ENCODE assay signal across 9 cellular contexts in the genomic region with DNA sequence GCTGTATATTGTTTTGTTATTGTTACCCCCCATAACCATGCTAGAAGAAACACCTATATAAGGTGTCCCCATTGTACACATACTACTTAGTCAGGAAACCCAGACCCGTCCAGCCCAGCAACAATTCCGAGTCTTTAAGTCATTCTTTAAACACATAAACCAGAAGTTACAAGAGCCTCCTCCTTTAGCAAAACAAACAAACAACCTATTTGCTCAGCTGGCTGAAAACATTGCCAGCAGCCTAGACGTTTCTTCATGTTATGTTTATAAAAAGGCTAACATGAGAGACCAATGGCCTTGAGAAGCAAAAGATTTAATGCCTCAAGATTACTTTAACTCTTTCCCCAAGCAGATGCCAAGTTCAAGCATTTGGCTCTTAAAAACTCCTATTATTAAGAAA. TPM values are rescaled to one million over a fixed set of nuclear protein-coding genes. Genes with fewer than 3 reads are reported as not detected.
A peak's percentile ranks its signal among the peaks of the same experiment; 100 is the strongest.
DNase-seq lines count a peak whose midpoint lies in the region; ATAC-seq, FAIRE-seq and TF ChIP-seq lines count a peak whose summit lies in the region.
"Had no signal": no experiment of that assay in that cellular context is flagged by ENCODE, and none has a peak within 500 bp of the region (broad histone marks: within the 10 kb centered on the region; RNA-seq: fewer than 3 reads in every experiment).

No MANE protein-coding gene starts in this region.

- peaks cover 79% of the 10 kb centered on the region for H3K79me2 ChIP-seq in K562 (ENCODE audit: control insufficient read depth, insufficient read depth, low read length)

- intact Hi-C loops in K562 (cut with micrococcal nuclease): no loop called here

- H3K4me3 ChIP-seq in K562: peak overlapping the region; percentile 97
- peak overlapping the region; percentile 88 to 90 for H3K4me3 ChIP-seq in mucosa of rectum (ENCODE audit: low read length in 2 of 2)

- H3K4me2 ChIP-seq in K562 (ENCODE audit: insufficient read depth, low read length): peak overlapping the region; percentile 98

- FAIRE-seq in K562 (lab: Jason Lieb, UNC) (no peak), GM12891 (lab: Jason Lieb, UNC) (no peak), GM12892 (lab: Jason Lieb, UNC) (no peak)

- no peaks in the 10 kb centered on the region for H3K27me3 Mint-ChIP-seq in stimulated activated naive CD8-positive, alpha-beta T cell treated with anti-CD3 and anti-CD28 coated beads, Interleukin-15, Interleukin-2, amounts not matched to agents 100 ng/mL and 50 ng/mL, for 24 hours

- H3K27ac Mint-ChIP-seq in stimulated activated naive CD8-positive, alpha-beta T cell treated with anti-CD3 and anti-CD28 coated beads, Interleukin-15, Interleukin-2, amounts not matched to agents 100 ng/mL and 50 ng/mL, for 24 hours: peak overlapping the region; percentile 49

- no TSS peak for BruUV-seq in K562 (replicated peaks; lab: Mats Ljungman, UMichigan)

- in situ Hi-C loops in K562 (cut with MboI): no loop called here

- H3K4me3 Mint-ChIP-seq in stimulated activated naive CD8-positive, alpha-beta T cell treated with anti-CD3 and anti-CD28 coated beads, Interleukin-15, Interleukin-2, amounts not matched to agents 100 ng/mL and 50 ng/mL, for 24 hours: peak overlapping the region; percentile 95

- H3K4me1 ChIP-seq in K562 (replicated peaks in 1 of 2; ENCODE audit: control insufficient read depth in 2 of 2, insufficient read depth in 2 of 2, low read length in 2 of 2) (peaks cover 8 to 17% of the 10 kb centered on the region in 2 experiments; a peak in 4 of 5 replicates), mucosa of rectum (ENCODE audit: control insufficient read depth in 2 of 2, insufficient read depth in 2 of 2, low read length in 2 of 2) (peaks cover 36 to 38% of the 10 kb centered on the region in 2 donors)

- 42% methylated on average over 3 of the region's 3 CpGs for WGBS in K562 (ENCODE audit: insufficient coverage, low coverage, missing lambda C conversion rate)

- peaks cover 86% of the 10 kb centered on the region for H3K4me1 Mint-ChIP-seq in stimulated activated naive CD8-positive, alpha-beta T cell treated with anti-CD3 and anti-CD28 coated beads, Interleukin-15, Interleukin-2, amounts not matched to agents 100 ng/mL and 50 ng/mL, for 24 hours (ENCODE audit: low read depth)

- H3K27ac ChIP-seq in K562 (ENCODE audit: extremely low read depth, low read depth, low read length) (peak overlapping the region; percentile 99), mucosa of rectum (ENCODE audit: low read depth in 2 of 2, low read length in 2 of 2) (peak overlapping the region; percentile 8 to 93)

- DNase-seq in stimulated activated naive CD8-positive, alpha-beta T cell treated with anti-CD3 and anti-CD28 coated beads, Interleukin-15, Interleukin-2, amounts not matched to agents 100 U/mL and 50 U/mL, for 24 hours: no peak
- no peak for DNase-seq in K562 (ENCODE audit: extremely low read depth in 1 of 4, low spot score in 3 of 4)
- no peak for DNase-seq in AG08396 (ENCODE audit: low spot score)
- no peak for DNase-seq in GM12891 (ENCODE audit: insufficient read length, low spot score)
- DNase-seq in GM12892 (ENCODE audit: insufficient read length): no peak
- DNase-seq: activated gamma-delta T cell had no signal

- no peak for TF ChIP-seq EP300 in K562 (IDR thresholded peaks at IDR 0.05; ENCODE audit: low read length)

- no peak for ATAC-seq in stimulated activated naive CD8-positive, alpha-beta T cell treated with anti-CD3 and anti-CD28 coated beads, Interleukin-15, Interleukin-2, amounts not matched to agents 100 U/mL and 50 U/mL, for 24 hours
- ATAC-seq in K562 (no peak), GM18868 (IDR thresholded peaks at IDR 0.05; ENCODE audit: unreplicated experiment) (no peak)

- CTCF ChIA-PET in K562 (lab: Yijun Ruan, JAX; ENCODE audit: low intra/inter-chr PET ratio): no interaction called here

- H3K9ac ChIP-seq in K562 (ENCODE audit: insufficient read depth in 1 of 2, low read depth in 2 of 2, low read length in 2 of 2) (peak overlapping the region in 1 of 2 experiments; percentile 97; a peak in 2 of 4 replicates), mucosa of rectum (ENCODE audit: low read depth in 1 of 2, low read length in 2 of 2) (peak overlapping the region in 1 of 2 donors; percentile 14)

- H3K9me3 ChIP-seq in K562 (replicated peaks; ENCODE audit: control insufficient read depth, insufficient read depth, low read depth, low read length): no peaks in the 10 kb centered on the region
- no peaks in the 10 kb centered on the region for H3K9me3 ChIP-seq in mucosa of rectum (ENCODE audit: control insufficient read depth in 2 of 2, low read length in 2 of 2)

- peaks cover 33% of the 10 kb centered on the region for H3K36me3 Mint-ChIP-seq in stimulated activated naive CD8-positive, alpha-beta T cell treated with anti-CD3 and anti-CD28 coated beads, Interleukin-15, Interleukin-2, amounts not matched to agents 100 ng/mL and 50 ng/mL, for 24 hours (ENCODE audit: low read depth)

- H4K20me1 ChIP-seq in K562 (replicated peaks; ENCODE audit: control insufficient read depth, insufficient read depth, low read length): peaks cover 11% of the 10 kb centered on the region

- no peaks in the 10 kb centered on the region for H3K9me1 ChIP-seq in K562 (ENCODE audit: control insufficient read depth, insufficient read depth, low read length)

- TF ChIP-seq RAD21 in K562 (CRISPR knock-in tag; conservative IDR thresholded peaks at IDR 0.05 in 1 of 2, IDR thresholded peaks at IDR 0.05 in 1 of 2): no peak

- H3K9me3 Mint-ChIP-seq in stimulated activated naive CD8-positive, alpha-beta T cell treated with anti-CD3 and anti-CD28 coated beads, Interleukin-15, Interleukin-2, amounts not matched to agents 100 ng/mL and 50 ng/mL, for 24 hours: no peaks in the 10 kb centered on the region

- TF ChIP-seq CTCF in K562 (IDR thresholded peaks at IDR 0.05 in 2 of 3, conservative IDR thresholded peaks at IDR 0.05 in 1 of 3; ENCODE audit: insufficient read depth in 2 of 3, low read depth in 1 of 3, low read length in 3 of 3): no peak

- no peak for TF ChIP-seq POLR2A in K562 (conservative IDR thresholded peaks at IDR 0.05)
- TF ChIP-seq POLR2A in GM12891 (IDR thresholded peaks at IDR 0.05; ENCODE audit: low read depth, low read length): no peak
- TF ChIP-seq POLR2A in GM12892 (IDR thresholded peaks at IDR 0.05; ENCODE audit: low read depth, low read length): no peak

- POLR2A ChIA-PET in K562 (lab: Yijun Ruan, JAX): interaction anchor here (1.2 to 2.6 kb wide), 2 partner anchors 11 to 174 kb away, joined by 3 to 11 read pairs (median 7); no protein-coding TSS in a partner anchor

- peaks cover 13% of the 10 kb centered on the region; the same call in 2 of the 3 replicates for H3K36me3 ChIP-seq in K562 (ENCODE audit: control insufficient read depth, insufficient read depth, low read length)
- H3K36me3 ChIP-seq in mucosa of rectum (ENCODE audit: control insufficient read depth in 2 of 2, insufficient read depth in 2 of 2, low read length in 2 of 2): no peaks in the 10 kb centered on the region

- H3K27me3 ChIP-seq in K562 (ENCODE audit: control insufficient read depth in 2 of 2, insufficient read depth in 2 of 2, low read length in 2 of 2): no peaks in the 10 kb centered on the region
- no peaks in the 10 kb centered on the region for H3K27me3 ChIP-seq in mucosa of rectum (ENCODE audit: control insufficient read depth in 2 of 2, insufficient read depth in 2 of 2, low read length in 2 of 2)

- H2AFZ ChIP-seq in K562 (ENCODE audit: low read depth, low read length): no peak overlapping the region

TF ChIP-seq in K562, 482 proteins besides CTCF, POLR2A, EP300 and RAD21 (continues in another document):
- TF ChIP-seq ZNF778 (CRISPR knock-in tag; IDR thresholded peaks at IDR 0.05): no peak

RNA-seq across cellular contexts. Expression of a gene that starts 1.4 kb away (rescaled TPM):
- total RNA-seq in K562 (2011; cell fraction: chromatin; rRNA removed; ENCODE audit: low replicate concordance): 8.4 and 18.6 TPM in 2 replicates
- total RNA-seq in K562 (2011; cell fraction: nucleolus; rRNA removed): 5.9 and 8.7 TPM in 2 replicates
- 5.9 and 9.8 TPM in 2 replicates for total RNA-seq in K562 (2011; cell fraction: nucleoplasm; rRNA removed)
- total RNA-seq in K562 (2014; rRNA removed) (4.9 and 5.1 TPM in 2 replicates), K562 (2014; rRNA removed; fragmentation: Illumina TruSeq; extraction: Trizol) (3.7 and 3.8 TPM in 2 replicates), K562 (2015; rRNA removed; fragmentation: Illumina TruSeq; extraction: Trizol) (3.8 and 4.6 TPM in 2 replicates), K562 (2021) (5.9 and 7.3 TPM in 2 replicates)
- polyA plus RNA-seq in K562 (2011; rRNA removed) (2.3 and 2.9 TPM in 2 replicates), K562 (2014; fragmentation: Illumina TruSeq; extraction: Trizol) (4.0 and 4.4 TPM in 2 replicates), K562 (2014; fragmentation: Nextera tagmentation; extraction: Ambion mirVana) (1 to 10 TPM in 1 of 2 experiments, under 1 TPM in 1; 0.68 to 1.0 TPM), K562 (2014; rRNA removed) (3.0 and 4.9 TPM in 2 replicates)
- polyA plus RNA-seq in K562 (2011; cell fraction: cytosol; rRNA removed): 2.6 and 3.3 TPM in 2 replicates
- 6.1 and 6.5 TPM in 2 replicates for polyA plus RNA-seq in K562 (2011; cell fraction: nucleus; rRNA removed)
- polyA plus RNA-seq in K562 (2012): 5.1 and 9.2 TPM in 2 replicates
- 3.9 and 5.0 TPM in 2 replicates for polyA minus RNA-seq in K562 (2011; rRNA and poly(A)+ RNA removed)
- polyA minus RNA-seq in K562 (2011; cell fraction: cytosol; rRNA and poly(A)+ RNA removed): 1.5 and 4.6 TPM in 2 replicates
- 3.5 and 4.8 TPM in 2 replicates for polyA minus RNA-seq in K562 (2011; cell fraction: nucleus; rRNA and poly(A)+ RNA removed)
- 13.4 TPM for polyA plus RNA-seq in GM12891 (2012; ENCODE audit: low read depth, missing spikeins)
- polyA plus RNA-seq in GM12892 (2012; ENCODE audit: missing spikeins): 11.6 TPM

RNA-seq across cellular contexts. Expression of a gene that starts 1.4 kb away (rescaled TPM):
- total RNA-seq in K562 (2011; cell fraction: chromatin; rRNA removed; ENCODE audit: low replicate concordance): 60.3 and 88.6 TPM in 2 replicates
- 53.0 and 57.5 TPM in 2 replicates for total RNA-seq in K562 (2011; cell fraction: nucleolus; rRNA removed)
- 31.6 and 38.6 TPM in 2 replicates for total RNA-seq in K562 (2011; cell fraction: nucleoplasm; rRNA removed)
- total RNA-seq in K562 (2014; rRNA removed) (14.1 and 15.6 TPM in 2 replicates), K562 (2014; rRNA removed; fragmentation: Illumina TruSeq; extraction: Trizol) (8.6 and 10.0 TPM in 2 replicates), K562 (2015; rRNA removed; fragmentation: Illumina TruSeq; extraction: Trizol) (10.2 and 10.3 TPM in 2 replicates), K562 (2021) (17.3 and 18.6 TPM in 2 replicates)
- polyA plus RNA-seq in K562 (2011; rRNA removed) (8.9 and 9.6 TPM in 2 replicates), K562 (2014; fragmentation: Illumina TruSeq; extraction: Trizol) (7.8 and 8.7 TPM in 2 replicates), K562 (2014; fragmentation: Nextera tagmentation; extraction: Ambion mirVana) (1 to 10 TPM; 1.2 to 2.1 TPM), K562 (2014; rRNA removed) (12.5 and 13.2 TPM in 2 replicates)
- 5.5 and 9.9 TPM in 2 replicates for polyA plus RNA-seq in K562 (2011; cell fraction: cytosol; rRNA removed)
- 32.2 and 44.8 TPM in 2 replicates for polyA plus RNA-seq in K562 (2011; cell fraction: nucleus; rRNA removed)
- polyA plus RNA-seq in K562 (2012): 8.3 and 13.2 TPM in 2 replicates
- 14.7 and 16.1 TPM in 2 replicates for polyA minus RNA-seq in K562 (2011; rRNA and poly(A)+ RNA removed)
- polyA minus RNA-seq in K562 (2011; cell fraction: cytosol; rRNA and poly(A)+ RNA removed): 6.1 and 11.1 TPM in 2 replicates
- polyA minus RNA-seq in K562 (2011; cell fraction: nucleus; rRNA and poly(A)+ RNA removed): 35.5 and 48.8 TPM in 2 replicates
- 6.8 TPM for polyA plus RNA-seq in GM12891 (2012; ENCODE audit: low read depth, missing spikeins)
- 7.0 TPM for polyA plus RNA-seq in GM12892 (2012; ENCODE audit: missing spikeins)
